ENCODE assay signal across 18 cellular contexts in genomic region chr1:241615043-241615974, GRCh38. TPM values are rescaled to one million over a fixed set of nuclear protein-coding genes. Genes with fewer than 3 reads are reported as not detected.
DNase-seq lines count a peak whose midpoint lies in the region; ATAC-seq and TF ChIP-seq lines count a peak whose summit lies in the region.
"Had no signal": no experiment of that assay in that cellular context is flagged by ENCODE, and none has a peak within 500 bp of the region (broad histone marks: within the 10 kb centered on the region; RNA-seq: fewer than 3 reads in every experiment).

No MANE protein-coding gene starts in this region.

- H3K4me3 ChIP-seq in stomach (no peak overlapping the region), upper lobe of left lung (no peak overlapping the region)
- H3K4me3 ChIP-seq: lower lobe of right lung, vagina had no signal

- H3K27me3 ChIP-seq in stomach (no peaks in the 10 kb centered on the region), upper lobe of left lung (no peaks in the 10 kb centered on the region)
- H3K27me3 ChIP-seq: vagina had no signal

- TF ChIP-seq POLR2A in stomach (IDR thresholded peaks at IDR 0.05) (no peak), upper lobe of left lung (IDR thresholded peaks at IDR 0.05) (no peak)

- WGBS in stomach, 5 donors = 40 to 65% (median 60%) methylated on average over 8 of the region's 8 CpGs
- WGBS in upper lobe of left lung, 2 donors = 85 to 90% methylated on average over 8 of the region's 8 CpGs

- peak; percentile 61 for DNase-seq in HK-2 (ENCODE audit: unreplicated experiment)
- peak; percentile 83 for DNase-seq in left lobe of liver (ENCODE audit: low spot score)
- peak; percentile 38 for DNase-seq in stomach
- DNase-seq in upper lobe of left lung = no peak
- DNase-seq in KG1 (lab: John Stamatoyannopoulos, UW) = no peak
- DNase-seq: activated CD4-positive, alpha-beta memory T cell treated with anti-CD3 and anti-CD28 coated beads for 36 hours; anterior cingulate cortex; C1 segment of cervical spinal cord; cortex of kidney; DMS79 treated with DMSO at 0.1 percent for 48 hours; IMR-90; lower lobe of right lung; NCI-H146; right cardiac atrium; stimulated activated CD4-positive, alpha-beta T cell treated with anti-CD3 and anti-CD28 coated beads, Interleukin-2, amount 100 ng/mL, for 48 hours had no signal

- TF ChIP-seq EP300 in stomach (IDR thresholded peaks at IDR 0.05) (no peak), upper lobe of left lung (IDR thresholded peaks at IDR 0.05) (no peak)

- peak overlapping the region; percentile 6 for H3K27ac ChIP-seq in angular gyrus (ENCODE audit: low read depth, low read length)
- peak overlapping the region in 1 of 5 donors; percentile 8 for H3K27ac ChIP-seq in stomach
- no peak overlapping the region for H3K27ac ChIP-seq in upper lobe of left lung
- H3K27ac ChIP-seq: lower lobe of right lung, vagina had no signal

- TF ChIP-seq CTCF in stomach (IDR thresholded peaks at IDR 0.05) (no peak), upper lobe of left lung (IDR thresholded peaks at IDR 0.05) (no peak)

- intact Hi-C loops in stomach (cut with DNase I; ENCODE audit: low total_unique reads) = no loop called here

- H3K4me1 ChIP-seq in stomach = peaks cover 0 to 32% (median 17%) of the 10 kb centered on the region in 4 donors
- H3K4me1 ChIP-seq in upper lobe of left lung = peaks cover 6 to 14% (median 13%) of the 10 kb centered on the region in 4 donors
- H3K4me1 ChIP-seq: vagina had no signal

- H3K36me3 ChIP-seq in stomach = no peaks in the 10 kb centered on the region
- no peaks in the 10 kb centered on the region for H3K36me3 ChIP-seq in upper lobe of left lung
- H3K36me3 ChIP-seq: lower lobe of right lung, vagina had no signal

- ATAC-seq in left lobe of liver (peak; percentile 94), upper lobe of left lung (ENCODE audit: low FRiP score in 2 of 2) (no peak), GM21367 (IDR thresholded peaks at IDR 0.05; ENCODE audit: unreplicated experiment) (no peak)
- ATAC-seq: right cardiac atrium had no signal

- H3K9me3 ChIP-seq in stomach = no peaks in the 10 kb centered on the region
- no peaks in the 10 kb centered on the region for H3K9me3 ChIP-seq in upper lobe of left lung
- H3K9me3 ChIP-seq: lower lobe of right lung, vagina had no signal

RNA-seq across cellular contexts. Expression of gene CHML, which starts 24.9 kb away (rescaled TPM):
- total RNA-seq in left lobe of liver (2.1 TPM), stomach (10 to 100 TPM in 2 of 5 donors, 1 to 10 TPM in 3; 2.3 to 26.4 (median 5.5) TPM), upper lobe of left lung (10 to 100 TPM in 3 of 6 donors, 1 to 10 TPM in 3; 5.2 to 15.5 (median 11.8) TPM)
- 1 to 10 TPM; 1.1 to 1.7 (median 1.7) TPM for polyA plus RNA-seq in stomach

RNA-seq across cellular contexts. Expression of gene OPN3, which starts 24.9 kb away (rescaled TPM):
- total RNA-seq in left lobe of liver (15.3 TPM), stomach (10 to 100 TPM in 1 of 5 donors, 1 to 10 TPM in 3, not detected in 1; 1.8 to 11.7 (median 7.6) TPM), upper lobe of left lung (10 to 100 TPM; 11.5 to 63.4 (median 30.2) TPM)
- polyA plus RNA-seq in stomach = 10 to 100 TPM in 1 of 3 donors, 1 to 10 TPM in 2; 5.8 to 15.1 (median 8.1) TPM

RNA-seq across cellular contexts. Expression of gene WDR64, which starts 36.8 kb away (rescaled TPM):
- total RNA-seq in left lobe of liver (0.40 TPM), stomach (not detected), upper lobe of left lung (under 1 TPM in 1 of 6 donors, not detected in 5; 0.20 TPM)
- under 1 TPM in 1 of 3 donors, not detected in 2; 0.61 TPM for polyA plus RNA-seq in stomach
- total RNA-seq: activated CD4-positive, alpha-beta memory T cell treated with anti-CD3 and anti-CD28 coated beads for 36 hours; IMR-90; lower lobe of right lung; vagina had no signal
- polyA plus RNA-seq: IMR-90, right cardiac atrium had no signal

Comparison
In these comparisons a context has a peak if more than half of its experiments do, and no peak if none do; other contexts are left out.
1. DNase-seq: peak in HK-2 (single experiment), left lobe of liver (single experiment) and stomach (single experiment); none in upper lobe of left lung (0 of 2) and KG1 (single experiment).